In genomic region chr5:108381034-108381954, GRCh38 we compare ENCODE assay signal across 8 cellular contexts. TPM values are rescaled to one million over a fixed set of nuclear protein-coding genes. Genes with fewer than 3 reads are reported as not detected.
DNase-seq lines count a peak whose midpoint lies in the region; ATAC-seq, FAIRE-seq and TF ChIP-seq lines count a peak whose summit lies in the region.

No MANE protein-coding gene starts in this region.

- H3K27me3 ChIP-seq in astrocyte (ENCODE audit: insufficient read depth, low read length) = no peaks in the 10 kb centered on the region

- H3K4me1 Mint-ChIP-seq in T-helper 1 cell treated with Interleukin-12 subunit alpha and Interleukin-12 subunit beta and Interleukin-4 antibody, amounts not matched to agents 30 μg/mL and 1 μg/mL, for 36 hours (ENCODE audit: low read depth) = peaks cover 22% of the 10 kb centered on the region
- peaks cover 20% of the 10 kb centered on the region for H3K4me1 Mint-ChIP-seq in astrocyte (ENCODE audit: low read depth, unreplicated experiment)

- FAIRE-seq in astrocyte (lab: Jason Lieb, UNC) (no peak), HTR-8/SVneo (lab: Jason Lieb, UNC) (no peak)

- H3K9me3 Mint-ChIP-seq in T-helper 1 cell treated with Interleukin-12 subunit alpha and Interleukin-12 subunit beta and Interleukin-4 antibody, amounts not matched to agents 30 μg/mL and 1 μg/mL, for 36 hours = peaks cover 5% of the 10 kb centered on the region
- no peaks in the 10 kb centered on the region for H3K9me3 Mint-ChIP-seq in astrocyte (ENCODE audit: unreplicated experiment)

- H3K27ac Mint-ChIP-seq in T-helper 1 cell treated with Interleukin-12 subunit alpha and Interleukin-12 subunit beta and Interleukin-4 antibody, amounts not matched to agents 30 μg/mL and 1 μg/mL, for 36 hours = peak overlapping the region; percentile 96
- no peak overlapping the region for H3K27ac Mint-ChIP-seq in astrocyte (ENCODE audit: unreplicated experiment)

- intact Hi-C loops in sciatic nerve (cut with DNase I) = no loop called here

- H3K9me3 ChIP-seq in astrocyte (ENCODE audit: insufficient read depth, low read depth, low read length) = no peaks in the 10 kb centered on the region

- peak overlapping the region; percentile 72 for H3K4me3 ChIP-seq in astrocyte (ENCODE audit: insufficient read depth, low read depth, low read length)

- H3K79me2 ChIP-seq in astrocyte (ENCODE audit: insufficient read depth, low read length) = peaks cover 20% of the 10 kb centered on the region

- peaks cover 9% of the 10 kb centered on the region for H3K36me3 Mint-ChIP-seq in T-helper 1 cell treated with Interleukin-12 subunit alpha and Interleukin-12 subunit beta and Interleukin-4 antibody, amounts not matched to agents 30 μg/mL and 1 μg/mL, for 36 hours (ENCODE audit: low read depth)
- peaks cover 6% of the 10 kb centered on the region for H3K36me3 Mint-ChIP-seq in astrocyte (ENCODE audit: low read depth, unreplicated experiment)

- H3K9ac ChIP-seq in astrocyte (ENCODE audit: low read length) = peak overlapping the region; percentile 93

- peaks cover 4% of the 10 kb centered on the region for H4K20me1 ChIP-seq in astrocyte (ENCODE audit: insufficient read depth, low read length)

- DNase-seq in EH (ENCODE audit: low read depth) (peak; percentile 72), HuH-7.5 (ENCODE audit: low spot score) (peak; percentile 32), astrocyte (ENCODE audit: low read depth) (peak; percentile 41), hippocampal formation (lab: John Stamatoyannopoulos, UW) (peak; percentile 54 to 66), sciatic nerve (ENCODE audit: low spot score) (peak; percentile 82), HTR-8/SVneo (ENCODE audit: insufficient read length, low spot score) (no peak)

- H2AFZ ChIP-seq in astrocyte (ENCODE audit: low read depth, low read length) = peak overlapping the region; percentile 73

- peak; percentile 49 for ATAC-seq in GM21515 (IDR thresholded peaks at IDR 0.05; ENCODE audit: unreplicated experiment)
- ATAC-seq in sciatic nerve = peak; percentile 67

- H3K4me3 Mint-ChIP-seq in T-helper 1 cell treated with Interleukin-12 subunit alpha and Interleukin-12 subunit beta and Interleukin-4 antibody, amounts not matched to agents 30 μg/mL and 1 μg/mL, for 36 hours = peak overlapping the region; percentile 56
- peak overlapping the region; percentile 80 for H3K4me3 Mint-ChIP-seq in astrocyte (ENCODE audit: unreplicated experiment)

- no peaks in the 10 kb centered on the region for H3K36me3 ChIP-seq in astrocyte (ENCODE audit: insufficient read depth, low read length)

- TF ChIP-seq CTCF in astrocyte (IDR thresholded peaks at IDR 0.05; ENCODE audit: insufficient read depth, low read depth, low read length) = no peak

- peak overlapping the region; percentile 82 for H3K4me2 ChIP-seq in astrocyte (ENCODE audit: low read length)

- no peaks in the 10 kb centered on the region for H3K27me3 Mint-ChIP-seq in T-helper 1 cell treated with Interleukin-12 subunit alpha and Interleukin-12 subunit beta and Interleukin-4 antibody, amounts not matched to agents 30 μg/mL and 1 μg/mL, for 36 hours (ENCODE audit: low read depth)
- no peaks in the 10 kb centered on the region for H3K27me3 Mint-ChIP-seq in astrocyte (ENCODE audit: low read depth, unreplicated experiment)

- H3K4me1 ChIP-seq in astrocyte (ENCODE audit: insufficient read depth, low read length) = peaks cover 5% of the 10 kb centered on the region

- H3K27ac ChIP-seq in astrocyte (ENCODE audit: low read depth, low read length) = peak overlapping the region; percentile 89

RNA-seq across cellular contexts. Expression of gene FBXL17, which starts 0.6 kb away (rescaled TPM):
- 12.2 and 12.7 TPM in 2 replicates for total RNA-seq in astrocyte
- total RNA-seq in sciatic nerve = 25.5 TPM
